ENCODE assay signal across 8 cellular contexts in the genomic region with DNA sequence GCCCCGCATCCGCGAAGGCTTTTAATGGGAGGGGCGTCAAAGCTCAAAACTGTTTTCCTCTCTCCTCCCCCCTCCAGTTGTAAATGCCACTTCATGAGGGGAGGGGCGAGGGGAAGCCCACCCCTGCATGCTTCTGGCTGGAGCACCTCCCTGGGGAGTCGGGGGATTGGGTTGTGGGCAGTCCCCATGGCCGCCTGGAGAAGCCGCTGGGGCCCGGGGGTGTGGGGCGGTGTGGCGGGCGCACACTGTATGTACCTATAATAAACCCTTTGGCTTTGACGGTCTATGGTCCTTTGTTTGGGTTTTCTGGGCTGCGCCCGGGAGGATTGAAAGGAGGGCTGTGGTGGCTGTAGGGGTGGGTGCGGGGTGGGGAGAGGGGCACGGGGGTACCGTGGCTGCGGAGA. TPM values are rescaled to one million over a fixed set of nuclear protein-coding genes. Genes with fewer than 3 reads are reported as not detected.
DNase-seq lines count a peak whose midpoint lies in the region; ATAC-seq, FAIRE-seq and TF ChIP-seq lines count a peak whose summit lies in the region.

No MANE protein-coding gene starts in this region.

- H3K27me3 Mint-ChIP-seq in activated CD4-positive, alpha-beta T cell treated with anti-CD3 and anti-CD28 coated beads, Interleukin-2, amount 10 ng/mL, durations not matched to agents 7 days and 5 days, result no peaks in the 10 kb centered on the region

- peaks cover 26% of the 10 kb centered on the region for H3K4me1 Mint-ChIP-seq in activated CD4-positive, alpha-beta T cell treated with anti-CD3 and anti-CD28 coated beads, Interleukin-2, amount 10 ng/mL, durations not matched to agents 7 days and 5 days

- H3K36me3 ChIP-seq in left ventricle myocardium inferior (peaks cover 17% of the 10 kb centered on the region), small intestine (ENCODE audit: control insufficient read depth in 2 of 2, insufficient read depth in 2 of 2, low read length in 2 of 2) (peaks cover 4 to 5% of the 10 kb centered on the region in 2 donors)

- DNase-seq in NCI-H2171 treated with DMSO at 0.1 percent for 48 hours (lab: John Stamatoyannopoulos, UW) (peak; percentile 18), NCI-H2171 (lab: John Stamatoyannopoulos, UW) (no peak), left ventricle myocardium inferior (no peak), small intestine (no peak), GM19240 (ENCODE audit: insufficient read length, low spot score) (no peak), Ammon's horn (ENCODE audit: low spot score) (no peak)
- DNase-seq in activated CD4-positive, alpha-beta T cell treated with anti-CD3 and anti-CD28 coated beads, Interleukin-2, amount 10 ng/mL, durations not matched to agents 7 days and 5 days, result peak; percentile 39

- CTCF ChIA-PET in activated CD4-positive, alpha-beta T cell treated with anti-CD3 and anti-CD28 coated beads, Interleukin-2, amount 10 ng/mL, durations not matched to agents 7 days and 5 days (lab: Charles Lee), result no interaction called here

- peaks cover 24% of the 10 kb centered on the region for H3K4me1 ChIP-seq in left ventricle myocardium inferior
- peaks cover 0 to 5% of the 10 kb centered on the region in 2 donors for H3K4me1 ChIP-seq in small intestine (ENCODE audit: control insufficient read depth in 2 of 2, insufficient read depth in 1 of 2, low read depth in 1 of 2, low read length in 1 of 2)

- no peaks in the 10 kb centered on the region for H3K27me3 ChIP-seq in left ventricle myocardium inferior (ENCODE audit: low read depth)
- H3K27me3 ChIP-seq in small intestine (ENCODE audit: control insufficient read depth in 2 of 2, insufficient read depth in 2 of 2, low read length in 2 of 2), result no peaks in the 10 kb centered on the region

- no peak for FAIRE-seq in small intestine (lab: Jason Lieb, UNC)

- 2 to 7% (median 7%) methylated on average over 18 to 19 of the region's 19 CpGs for WGBS in small intestine, 3 donors

- peaks cover 20% of the 10 kb centered on the region for H3K36me3 Mint-ChIP-seq in activated CD4-positive, alpha-beta T cell treated with anti-CD3 and anti-CD28 coated beads, Interleukin-2, amount 10 ng/mL, durations not matched to agents 7 days and 5 days (ENCODE audit: low read depth)

- H3K9me3 ChIP-seq in left ventricle myocardium inferior (replicated peaks) (no peaks in the 10 kb centered on the region), small intestine (ENCODE audit: control insufficient read depth, low read depth) (no peaks in the 10 kb centered on the region)

- H3K9me3 Mint-ChIP-seq in activated CD4-positive, alpha-beta T cell treated with anti-CD3 and anti-CD28 coated beads, Interleukin-2, amount 10 ng/mL, durations not matched to agents 7 days and 5 days, result no peaks in the 10 kb centered on the region

- peak; percentile 4 for ATAC-seq in HG03103 (IDR thresholded peaks at IDR 0.05; ENCODE audit: low read depth, unreplicated experiment)

- peak overlapping the region; percentile 87 for H3K4me3 Mint-ChIP-seq in activated CD4-positive, alpha-beta T cell treated with anti-CD3 and anti-CD28 coated beads, Interleukin-2, amount 10 ng/mL, durations not matched to agents 7 days and 5 days

- peak overlapping the region; percentile 89 for H3K27ac Mint-ChIP-seq in activated CD4-positive, alpha-beta T cell treated with anti-CD3 and anti-CD28 coated beads, Interleukin-2, amount 10 ng/mL, durations not matched to agents 7 days and 5 days

- intact Hi-C loops in left ventricle myocardium inferior (cut with micrococcal nuclease), result no loop called here

- no peak for TF ChIP-seq CTCF in left ventricle myocardium inferior (IDR thresholded peaks at IDR 0.05; ENCODE audit: borderline replicate concordance)

- H3K27ac ChIP-seq in left ventricle myocardium inferior (replicated peaks) (peak overlapping the region; percentile 90), small intestine (ENCODE audit: low read depth in 1 of 2, low read length in 1 of 2) (no peak overlapping the region)

- POLR2A ChIA-PET in activated CD4-positive, alpha-beta T cell treated with anti-CD3 and anti-CD28 coated beads, Interleukin-2, amount 10 ng/mL, durations not matched to agents 7 days and 5 days (lab: Charles Lee), result interaction anchor here (0.6 kb wide), 1 partner anchor 228 kb away, joined by 4 read pairs; a partner anchor contains a TSS

- H3K4me3 ChIP-seq in left ventricle myocardium inferior (peak overlapping the region; percentile 81), small intestine (ENCODE audit: low read depth in 1 of 2, low read length in 2 of 2) (peak overlapping the region; percentile 26 to 71)

RNA-seq across cellular contexts. Expression of a gene that starts 0.5 kb away (rescaled TPM):
- total RNA-seq in activated CD4-positive, alpha-beta T cell treated with anti-CD3 and anti-CD28 coated beads, Interleukin-2, amount 10 ng/mL, durations not matched to agents 7 days and 5 days, result 100 to 1,000 TPM; 147 to 158 TPM
- 14.8 TPM for total RNA-seq in left ventricle myocardium inferior
- polyA plus RNA-seq in small intestine, result 10 to 100 TPM; 56.6 to 70.3 (median 64.2) TPM

RNA-seq across cellular contexts. Expression of a gene that starts 25.0 kb away (rescaled TPM):
- 10 to 100 TPM; 71.3 to 75.7 TPM for total RNA-seq in activated CD4-positive, alpha-beta T cell treated with anti-CD3 and anti-CD28 coated beads, Interleukin-2, amount 10 ng/mL, durations not matched to agents 7 days and 5 days
- 260 TPM for total RNA-seq in left ventricle myocardium inferior
- polyA plus RNA-seq in small intestine, result 100 to 1,000 TPM in 1 of 3 donors, 10 to 100 TPM in 2; 63.3 to 162 (median 69.2) TPM

Comparison
In these comparisons a context has a peak if more than half of its experiments do, and no peak if none do; other contexts are left out.
1. DNase-seq: peak in NCI-H2171 treated with DMSO at 0.1 percent for 48 hours (single experiment) and activated CD4-positive, alpha-beta T cell treated with anti-CD3 and anti-CD28 coated beads, Interleukin-2, amount 10 ng/mL, durations not matched to agents 7 days and 5 days (single experiment); none in NCI-H2171 (single experiment), left ventricle myocardium inferior (single experiment), small intestine (single experiment), GM19240 (single experiment) and Ammon's horn (single experiment).